Comparison of ENCODE assay signal across 26 cellular contexts in the genomic region with DNA sequence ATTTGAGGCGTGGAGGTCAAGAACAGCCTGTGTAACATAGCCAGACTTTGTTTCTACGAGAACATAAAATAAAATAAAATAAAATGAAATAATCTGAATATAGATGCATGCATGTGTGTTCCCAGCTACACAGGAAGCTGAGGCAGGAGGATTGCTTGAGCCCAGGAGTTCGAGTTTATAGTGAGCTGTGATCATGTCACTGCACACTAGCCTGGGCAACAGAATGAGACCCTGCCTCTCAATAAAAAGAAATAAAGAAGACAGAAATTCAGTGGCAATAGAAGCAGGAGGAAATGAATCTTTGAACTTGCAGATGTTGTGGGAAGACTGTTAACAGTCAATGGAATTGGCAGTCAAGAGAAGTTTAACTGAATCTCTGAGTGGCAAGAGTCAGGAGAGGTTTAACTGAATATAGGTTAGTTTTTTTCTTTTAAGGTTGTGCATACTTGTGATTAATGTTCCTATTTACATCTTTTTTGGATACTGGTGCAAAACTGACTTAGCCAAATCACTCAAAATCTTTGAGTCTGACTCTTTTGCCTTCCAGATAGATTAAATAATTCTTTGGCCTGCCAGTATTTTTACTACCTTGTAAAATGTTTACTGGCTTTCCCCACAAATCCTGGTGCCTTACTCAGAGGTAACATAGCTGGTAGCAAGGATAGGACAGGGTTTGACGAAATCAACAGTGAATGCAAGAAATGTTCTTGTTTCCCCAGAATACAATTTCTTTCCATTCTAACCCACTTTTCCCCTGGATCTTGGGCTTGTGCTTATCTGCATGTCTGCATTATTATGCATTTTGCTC.
"Had no signal": no experiment of that assay in that cellular context is flagged by ENCODE, and none has a peak within 500 bp of the region (broad histone marks: within the 10 kb centered on the region; RNA-seq: fewer than 3 reads in every experiment).

No MANE protein-coding gene starts in this region.

- H3K27ac Mint-ChIP-seq: dendritic cell treated with granulocyte-macrophage colony-stimulating factor and Interleukin-4, amounts not matched to agents 40 ng/mL and 50 ng/mL, for 4 days; endodermal cell; memory B cell; natural killer cell; stimulated activated naive CD8-positive, alpha-beta T cell treated with anti-CD3 and anti-CD28 coated beads, Interleukin-15, amount 100 ng/mL, for 72 hours had no signal

- H3K4me3 Mint-ChIP-seq: dendritic cell treated with granulocyte-macrophage colony-stimulating factor and Interleukin-4, amounts not matched to agents 40 ng/mL and 50 ng/mL, for 4 days; endodermal cell; memory B cell; natural killer cell; neural crest cell; stimulated activated naive CD8-positive, alpha-beta T cell treated with anti-CD3 and anti-CD28 coated beads, Interleukin-15, amount 100 ng/mL, for 72 hours had no signal

- H3K36me3 ChIP-seq: gastrocnemius medialis, neutrophil, pancreas, right lobe of liver, suprapubic skin, transverse colon, upper lobe of right lung, vagina had no signal

- H3K4me1 ChIP-seq: gastrocnemius medialis, pancreas, right lobe of liver, suprapubic skin, transverse colon, upper lobe of right lung, vagina had no signal

- H3K9me3 Mint-ChIP-seq: dendritic cell treated with granulocyte-macrophage colony-stimulating factor and Interleukin-4, amounts not matched to agents 40 ng/mL and 50 ng/mL, for 4 days; neural crest cell; stimulated activated naive CD8-positive, alpha-beta T cell treated with anti-CD3 and anti-CD28 coated beads, Interleukin-15, amount 100 ng/mL, for 72 hours had no signal

- DNase-seq: effector CD8-positive, alpha-beta T cell; endodermal cell; foreskin fibroblast; gastrocnemius medialis; head of caudate nucleus; kidney; natural killer cell; pancreas; right lobe of liver; small intestine; stimulated activated CD4-positive, alpha-beta T cell treated with anti-CD3 and anti-CD28 coated beads, Interleukin-15, amount 100 ng/mL, for 24 hours; stimulated activated CD4-positive, alpha-beta T cell treated with anti-CD3 and anti-CD28 coated beads, Interleukin-2, amount 100 ng/mL, for 48 hours; stimulated activated naive CD4-positive, alpha-beta T cell; stimulated activated naive CD8-positive, alpha-beta T cell treated with anti-CD3 and anti-CD28 coated beads, Interleukin-15, amount 100 ng/mL, for 72 hours; transverse colon; upper lobe of right lung had no signal

- H3K27me3 Mint-ChIP-seq: dendritic cell treated with granulocyte-macrophage colony-stimulating factor and Interleukin-4, amounts not matched to agents 40 ng/mL and 50 ng/mL, for 4 days; memory B cell; stimulated activated naive CD8-positive, alpha-beta T cell treated with anti-CD3 and anti-CD28 coated beads, Interleukin-15, amount 100 ng/mL, for 72 hours had no signal

- H3K9me3 ChIP-seq: gastrocnemius medialis, neutrophil, pancreas, right lobe of liver, suprapubic skin, transverse colon, upper lobe of right lung, vagina had no signal

- H3K4me3 ChIP-seq: gastrocnemius medialis, lung, pancreas, right lobe of liver, suprapubic skin, transverse colon, upper lobe of right lung, vagina had no signal

- H3K27ac ChIP-seq: epithelial cell of prostate, gastrocnemius medialis, neutrophil, pancreas, right lobe of liver, suprapubic skin, transverse colon, upper lobe of right lung, vagina had no signal

- H3K36me3 Mint-ChIP-seq: memory B cell, natural killer cell had no signal

- H3K27me3 ChIP-seq: gastrocnemius medialis, neutrophil, pancreas, right lobe of liver, suprapubic skin, transverse colon, upper lobe of right lung, vagina had no signal

- ATAC-seq: esophagus mucosa; gastrocnemius medialis; left lobe of liver; natural killer cell; pancreas; right lobe of liver; stimulated activated naive CD8-positive, alpha-beta T cell treated with anti-CD3 and anti-CD28 coated beads, Interleukin-15, amount 100 ng/mL, for 72 hours; upper lobe of right lung had no signal

- H3K4me1 Mint-ChIP-seq: endodermal cell; memory B cell; natural killer cell; neural crest cell; stimulated activated naive CD8-positive, alpha-beta T cell treated with anti-CD3 and anti-CD28 coated beads, Interleukin-15, amount 100 ng/mL, for 72 hours had no signal
